ENCODE assay signal across 1 cellular context in the genomic region with DNA sequence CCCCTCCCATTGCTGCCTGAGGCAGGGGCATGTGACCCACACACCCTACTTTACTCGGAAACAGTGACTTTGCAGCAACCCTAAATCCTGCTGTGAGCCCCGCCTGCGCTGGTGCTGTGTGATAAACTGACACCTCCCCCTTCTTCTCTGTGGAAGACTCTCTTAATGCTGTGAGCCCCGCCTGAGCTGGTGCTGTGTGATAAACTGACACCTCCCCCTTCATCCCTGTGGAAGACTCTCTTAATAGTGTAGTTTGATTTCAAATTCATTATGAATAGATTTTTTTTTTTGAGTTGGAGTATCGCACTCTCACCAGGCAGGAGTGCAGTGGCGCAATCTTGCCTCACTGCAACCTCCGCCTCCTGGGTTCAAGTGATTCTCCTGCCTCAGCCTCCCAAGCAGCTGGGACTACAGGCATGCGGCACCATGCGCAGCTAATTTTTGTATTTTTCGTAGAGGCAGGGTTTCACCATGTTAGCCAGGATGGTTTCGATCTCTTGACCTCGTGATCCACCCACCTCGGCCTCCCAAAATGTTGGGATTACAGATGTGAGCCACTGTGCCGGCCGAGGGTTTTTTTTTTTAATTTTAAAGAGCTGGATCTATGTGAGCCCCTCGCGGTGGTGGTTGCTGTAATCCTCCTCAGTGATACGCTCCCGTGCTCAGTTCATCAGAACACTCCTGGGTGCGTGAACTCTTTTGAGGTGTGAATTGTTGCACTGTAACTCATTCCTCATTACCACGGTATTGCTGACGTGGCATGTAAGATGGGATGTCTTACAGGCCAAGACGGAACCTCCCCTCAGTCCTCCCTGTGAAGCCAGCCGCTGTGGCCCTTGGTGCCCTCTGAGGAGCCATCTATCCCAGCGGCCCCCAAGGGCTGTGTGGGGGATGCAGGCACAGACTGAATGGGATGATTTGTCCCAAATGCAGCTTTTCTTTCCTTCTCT.
TF ChIP-seq lines count a peak whose summit lies in the region.

No MANE protein-coding gene starts in this region.

TF ChIP-seq in GM23338, 12 proteins besides CTCF, POLR2A, EP300 and RAD21 (continued from another document):
- TF ChIP-seq, protein P1, sequence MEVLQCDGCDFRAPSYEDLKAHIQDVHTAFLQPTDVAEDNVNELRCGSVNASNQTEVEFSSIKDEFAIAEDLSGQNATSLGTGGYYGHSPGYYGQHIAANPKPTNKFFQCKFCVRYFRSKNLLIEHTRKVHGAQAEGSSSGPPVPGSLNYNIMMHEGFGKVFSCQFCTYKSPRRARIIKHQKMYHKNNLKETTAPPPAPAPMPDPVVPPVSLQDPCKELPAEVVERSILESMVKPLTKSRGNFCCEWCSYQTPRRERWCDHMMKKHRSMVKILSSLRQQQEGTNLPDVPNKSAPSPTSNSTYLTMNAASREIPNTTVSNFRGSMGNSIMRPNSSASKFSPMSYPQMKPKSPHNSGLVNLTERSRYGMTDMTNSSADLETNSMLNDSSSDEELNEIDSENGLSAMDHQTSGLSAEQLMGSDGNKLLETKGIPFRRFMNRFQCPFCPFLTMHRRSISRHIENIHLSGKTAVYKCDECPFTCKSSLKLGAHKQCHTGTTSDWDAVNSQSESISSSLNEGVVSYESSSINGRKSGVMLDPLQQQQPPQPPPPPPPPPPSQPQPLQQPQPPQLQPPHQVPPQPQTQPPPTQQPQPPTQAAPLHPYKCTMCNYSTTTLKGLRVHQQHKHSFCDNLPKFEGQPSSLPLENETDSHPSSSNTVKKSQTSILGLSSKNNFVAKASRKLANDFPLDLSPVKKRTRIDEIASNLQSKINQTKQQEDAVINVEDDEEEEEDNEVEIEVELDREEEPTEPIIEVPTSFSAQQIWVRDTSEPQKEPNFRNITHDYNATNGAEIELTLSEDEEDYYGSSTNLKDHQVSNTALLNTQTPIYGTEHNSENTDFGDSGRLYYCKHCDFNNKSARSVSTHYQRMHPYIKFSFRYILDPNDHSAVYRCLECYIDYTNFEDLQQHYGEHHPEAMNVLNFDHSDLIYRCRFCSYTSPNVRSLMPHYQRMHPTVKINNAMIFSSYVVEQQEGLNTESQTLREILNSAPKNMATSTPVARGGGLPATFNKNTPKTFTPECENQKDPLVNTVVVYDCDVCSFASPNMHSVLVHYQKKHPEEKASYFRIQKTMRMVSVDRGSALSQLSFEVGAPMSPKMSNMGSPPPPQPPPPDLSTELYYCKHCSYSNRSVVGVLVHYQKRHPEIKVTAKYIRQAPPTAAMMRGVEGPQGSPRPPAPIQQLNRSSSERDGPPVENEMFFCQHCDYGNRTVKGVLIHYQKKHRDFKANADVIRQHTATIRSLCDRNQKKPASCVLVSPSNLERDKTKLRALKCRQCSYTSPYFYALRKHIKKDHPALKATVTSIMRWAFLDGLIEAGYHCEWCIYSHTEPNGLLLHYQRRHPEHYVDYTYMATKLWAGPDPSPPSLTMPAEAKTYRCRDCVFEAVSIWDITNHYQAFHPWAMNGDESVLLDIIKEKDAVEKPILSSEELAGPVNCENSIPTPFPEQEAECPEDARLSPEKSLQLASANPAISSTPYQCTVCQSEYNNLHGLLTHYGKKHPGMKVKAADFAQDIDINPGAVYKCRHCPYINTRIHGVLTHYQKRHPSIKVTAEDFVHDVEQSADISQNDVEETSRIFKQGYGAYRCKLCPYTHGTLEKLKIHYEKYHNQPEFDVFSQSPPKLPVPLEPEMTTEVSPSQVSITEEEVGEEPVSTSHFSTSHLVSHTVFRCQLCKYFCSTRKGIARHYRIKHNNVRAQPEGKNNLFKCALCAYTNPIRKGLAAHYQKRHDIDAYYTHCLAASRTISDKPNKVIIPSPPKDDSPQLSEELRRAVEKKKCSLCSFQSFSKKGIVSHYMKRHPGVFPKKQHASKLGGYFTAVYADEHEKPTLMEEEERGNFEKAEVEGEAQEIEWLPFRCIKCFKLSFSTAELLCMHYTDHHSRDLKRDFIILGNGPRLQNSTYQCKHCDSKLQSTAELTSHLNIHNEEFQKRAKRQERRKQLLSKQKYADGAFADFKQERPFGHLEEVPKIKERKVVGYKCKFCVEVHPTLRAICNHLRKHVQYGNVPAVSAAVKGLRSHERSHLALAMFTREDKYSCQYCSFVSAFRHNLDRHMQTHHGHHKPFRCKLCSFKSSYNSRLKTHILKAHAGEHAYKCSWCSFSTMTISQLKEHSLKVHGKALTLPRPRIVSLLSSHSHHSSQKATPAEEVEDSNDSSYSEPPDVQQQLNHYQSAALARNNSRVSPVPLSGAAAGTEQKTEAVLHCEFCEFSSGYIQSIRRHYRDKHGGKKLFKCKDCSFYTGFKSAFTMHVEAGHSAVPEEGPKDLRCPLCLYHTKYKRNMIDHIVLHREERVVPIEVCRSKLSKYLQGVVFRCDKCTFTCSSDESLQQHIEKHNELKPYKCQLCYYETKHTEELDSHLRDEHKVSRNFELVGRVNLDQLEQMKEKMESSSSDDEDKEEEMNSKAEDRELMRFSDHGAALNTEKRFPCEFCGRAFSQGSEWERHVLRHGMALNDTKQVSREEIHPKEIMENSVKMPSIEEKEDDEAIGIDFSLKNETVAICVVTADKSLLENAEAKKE (CRISPR knock-in tag; IDR thresholded peaks at IDR 0.05) = no peak
- TF ChIP-seq ZNF331 (CRISPR knock-in tag; IDR thresholded peaks at IDR 0.05; ENCODE audit: low read depth) = no peak
- no peak for TF ChIP-seq REST (IDR thresholded peaks at IDR 0.05; ENCODE audit: unreplicated experiment)
- no peak for TF ChIP-seq NANOG (IDR thresholded peaks at IDR 0.05; ENCODE audit: borderline replicate concordance)
- no peak for TF ChIP-seq EZH2phosphoT487 (IDR thresholded peaks at IDR 0.05; ENCODE audit: unreplicated experiment)
